8 cellular contexts compared by ENCODE assay signal in genomic region chr15:77083381-77084160, GRCh38. TPM values are rescaled to one million over a fixed set of nuclear protein-coding genes. Genes with fewer than 3 reads are reported as not detected.
DNase-seq lines count a peak whose midpoint lies in the region; ATAC-seq, FAIRE-seq and TF ChIP-seq lines count a peak whose summit lies in the region.

No MANE protein-coding gene starts in this region.

- FAIRE-seq in A549 (lab: Jason Lieb, UNC) = no peak

- H4K12ac ChIP-seq in trophoblast cell (ENCODE audit: low read depth, low read length) = no peak overlapping the region

- ATAC-seq in A549 (peak; percentile 95 to 99), GM19328 (IDR thresholded peaks at IDR 0.05; ENCODE audit: unreplicated experiment) (peak; percentile 81), RWPE2 (ENCODE audit: low read depth) (peak; percentile 87), heart left ventricle (peak; percentile 98 to 99 (median 99)), upper lobe of right lung (peak; percentile 99)
- peak; percentile 91 for ATAC-seq in activated naive CD4-positive, alpha-beta T cell treated with anti-CD3 and anti-CD28 coated beads, Interleukin-2, amount 50 U/mL, for 72 hours

- DNase-seq in A549 (ENCODE audit: low read depth in 1 of 2, low spot score in 1 of 2) = peak; percentile 82 to 85
- DNase-seq in HuH-7 (ENCODE audit: low spot score) = peak; percentile 95
- no peak for DNase-seq in RWPE2 (ENCODE audit: low spot score)
- DNase-seq in activated naive CD4-positive, alpha-beta T cell treated with anti-CD3 and anti-CD28 coated beads, Interleukin-2, amount 50 U/mL, for 72 hours (ENCODE audit: low spot score in 2 of 2) = peak in 1 of 2 donors; percentile 38
- DNase-seq in heart left ventricle = peak; percentile 82 to 93 (median 87)
- DNase-seq in trophoblast cell = peak; percentile 34 to 67
- DNase-seq in upper lobe of right lung = peak; percentile 92

- peak; percentile 27; the same call in 1 of the 2 replicates for TF ChIP-seq POLR2A in A549 (IDR thresholded peaks at IDR 0.05; ENCODE audit: low read length)
- no peak for TF ChIP-seq POLR2A in heart left ventricle (IDR thresholded peaks at IDR 0.05)

- WGBS in A549 (ENCODE audit: missing lambda C conversion rate) = 49% methylated on average over 21 of the region's 21 CpGs
- WGBS in heart left ventricle, 4 donors = 14 to 20% (median 16%) methylated on average over 21 of the region's 21 CpGs
- no CpG with 5 or more reads among the region's 21 CpGs for WGBS in trophoblast cell (ENCODE audit: extremely low coverage, insufficient coverage, insufficient read length)

- H3K9me3 ChIP-seq in A549 (no peaks in the 10 kb centered on the region), RWPE2 (ENCODE audit: severe bottlenecking) (no peaks in the 10 kb centered on the region), heart left ventricle (no peaks in the 10 kb centered on the region), trophoblast cell (ENCODE audit: insufficient read depth, low read depth, low read length) (no peaks in the 10 kb centered on the region), upper lobe of right lung (no peaks in the 10 kb centered on the region)

- no peak overlapping the region for H2BK5ac ChIP-seq in trophoblast cell (ENCODE audit: low read depth, low read length, poor library complexity)

- no peak overlapping the region for H2BK12ac ChIP-seq in trophoblast cell (ENCODE audit: low read length)

- TF ChIP-seq EP300 in A549 (IDR thresholded peaks at IDR 0.05) = no peak

- H3K4me1 ChIP-seq in A549 (no peaks in the 10 kb centered on the region), RWPE2 (ENCODE audit: insufficient read depth, poor library complexity, severe bottlenecking) (no peaks in the 10 kb centered on the region), heart left ventricle (peaks cover 0 to 12% (median 8%) of the 10 kb centered on the region in 12 donors), trophoblast cell (ENCODE audit: control insufficient read depth in 1 of 2, insufficient read depth in 2 of 2, low read length in 2 of 2) (no peaks in the 10 kb centered on the region), upper lobe of right lung (peaks cover 8% of the 10 kb centered on the region)

- no peak overlapping the region for H4K91ac ChIP-seq in trophoblast cell (ENCODE audit: low read depth, low read length)

- H3K36me3 ChIP-seq in RWPE2 (ENCODE audit: low read depth) (no peaks in the 10 kb centered on the region), heart left ventricle (no peaks in the 10 kb centered on the region), trophoblast cell (ENCODE audit: control insufficient read depth in 1 of 2, insufficient read depth in 2 of 2, low read length in 2 of 2) (no peaks in the 10 kb centered on the region), upper lobe of right lung (no peaks in the 10 kb centered on the region)

- no peak overlapping the region for H4K8ac ChIP-seq in trophoblast cell (ENCODE audit: low read depth, low read length)

- H3K4me2 ChIP-seq in A549 (peak overlapping the region; percentile 65), trophoblast cell (ENCODE audit: low read length) (peak overlapping the region; percentile 47)

- H3K4me3 ChIP-seq in A549 (peak overlapping the region; percentile 29; the same call in 2 of the 3 replicates), RWPE2 (ENCODE audit: severe bottlenecking) (no peak overlapping the region), heart left ventricle (peak overlapping the region in 11 of 12 donors; percentile 4 to 52 (median 33)), trophoblast cell (ENCODE audit: low read depth, low read length) (no peak overlapping the region), upper lobe of right lung (peak overlapping the region; percentile 42)

- H3K23ac ChIP-seq in trophoblast cell (ENCODE audit: low read length) = no peak overlapping the region

- H3K9ac ChIP-seq in trophoblast cell (ENCODE audit: low read length) = no peak overlapping the region

- H3K27me3 ChIP-seq in RWPE2 (ENCODE audit: insufficient read depth, poor library complexity, severe bottlenecking) = no peaks in the 10 kb centered on the region
- H3K27me3 ChIP-seq in heart left ventricle = no peaks in the 10 kb centered on the region
- no peaks in the 10 kb centered on the region for H3K27me3 ChIP-seq in trophoblast cell (ENCODE audit: insufficient read depth, low read length)
- H3K27me3 ChIP-seq in upper lobe of right lung = no peaks in the 10 kb centered on the region

- H3K79me2 ChIP-seq in trophoblast cell (ENCODE audit: control insufficient read depth, insufficient read depth, low read length, poor library complexity) = no peaks in the 10 kb centered on the region

- no peak overlapping the region for H2AK5ac ChIP-seq in trophoblast cell (ENCODE audit: low read length)

- POLR2A ChIA-PET in A549 (lab: Yijun Ruan, JAX) = no interaction called here

- H3K14ac ChIP-seq in trophoblast cell (ENCODE audit: low read length) = no peak overlapping the region

- H3K36me3 Mint-ChIP-seq in activated naive CD4-positive, alpha-beta T cell treated with anti-CD3 and anti-CD28 coated beads, Interleukin-2, amount 50 U/mL, for 72 hours = no peaks in the 10 kb centered on the region

- no peaks in the 10 kb centered on the region for H3K79me1 ChIP-seq in trophoblast cell (ENCODE audit: low read length)

- H3K27ac Mint-ChIP-seq in activated naive CD4-positive, alpha-beta T cell treated with anti-CD3 and anti-CD28 coated beads, Interleukin-2, amount 50 U/mL, for 72 hours = peak overlapping the region in 1 of 2 donors; percentile 29

- H2AFZ ChIP-seq in trophoblast cell (ENCODE audit: insufficient read depth, low read length, poor library complexity) = peak overlapping the region; percentile 57

- CTCF ChIA-PET in A549 (lab: Yijun Ruan, JAX) = interaction anchor here (0.6 kb wide), 1 partner anchor 18 kb away, joined by 4 read pairs; no protein-coding TSS in a partner anchor

- H3K18ac ChIP-seq in trophoblast cell (ENCODE audit: low read length) = no peak overlapping the region

- TF ChIP-seq RAD21 in A549 (conservative IDR thresholded peaks at IDR 0.05 in 1 of 2, IDR thresholded peaks at IDR 0.05 in 1 of 2) = no peak

- no peak overlapping the region for H3K4ac ChIP-seq in trophoblast cell (ENCODE audit: low read depth, low read length)

- H3K27ac ChIP-seq in A549 (0 out of 6 replicates have a peak overlapping the region, but pooled peaks have one; percentile 13 to 29), RWPE2 (ENCODE audit: poor library complexity, severe bottlenecking) (no peak overlapping the region), heart left ventricle (peak overlapping the region in 11 of 12 donors; percentile 2 to 58 (median 40)), trophoblast cell (ENCODE audit: low read depth, low read length) (no peak overlapping the region), upper lobe of right lung (no peak overlapping the region)

- no peak overlapping the region for H2BK120ac ChIP-seq in trophoblast cell (ENCODE audit: insufficient read depth, low read length, poor library complexity)

- H3K9me3 Mint-ChIP-seq in activated naive CD4-positive, alpha-beta T cell treated with anti-CD3 and anti-CD28 coated beads, Interleukin-2, amount 50 U/mL, for 72 hours = peaks cover 0 to 4% of the 10 kb centered on the region in 2 donors

- TF ChIP-seq CTCF in A549 (IDR thresholded peaks at IDR 0.05) (no peak), RWPE2 (IDR thresholded peaks at IDR 0.05; ENCODE audit: poor library complexity, severe bottlenecking) (no peak), heart left ventricle (IDR thresholded peaks at IDR 0.05) (no peak), upper lobe of right lung (IDR thresholded peaks at IDR 0.05) (no peak)

- intact Hi-C loops in heart left ventricle (cut with DNase I) = no loop called here
- intact Hi-C loops in upper lobe of right lung (cut with DNase I) = no loop called here

TF ChIP-seq in A549, 52 proteins besides CTCF, POLR2A, EP300 and RAD21 (continues in another document):
- no peak for TF ChIP-seq E2F6 (IDR thresholded peaks at IDR 0.05; ENCODE audit: borderline replicate concordance, low read depth)
- no peak for TF ChIP-seq POLR2AphosphoS2 (conservative IDR thresholded peaks at IDR 0.05; ENCODE audit: low read length)
- no peak for TF ChIP-seq KDM1A (IDR thresholded peaks at IDR 0.05; ENCODE audit: low read depth)
- TF ChIP-seq CBX2 (IDR thresholded peaks at IDR 0.05; ENCODE audit: borderline replicate concordance, low read depth) = no peak
- TF ChIP-seq PBX3 (IDR thresholded peaks at IDR 0.05) = no peak
- peak; percentile 53 for TF ChIP-seq USF2 (IDR thresholded peaks at IDR 0.05)

RNA-seq across cellular contexts. Expression of gene TSPAN3, which starts 12.7 kb away (rescaled TPM):
- polyA plus RNA-seq in A549 (2011; rRNA removed) (636 and 680 TPM in 2 replicates), A549 (2017; fragmentation: RNase III; extraction: RNeasy Plus Mini Kit Qiagen cat#74134 plus additional on column Dnase treatment) (299 to 362 TPM (median 352 TPM) in 3 replicates), heart left ventricle (100 to 1,000 TPM in 1 of 2 donors, 10 to 100 TPM in 1; 58.1 to 247 TPM)
- 274 and 327 TPM in 2 replicates for polyA plus RNA-seq in A549 (2012; cell fraction: cytosol; rRNA removed)
- polyA plus RNA-seq in A549 (2012; cell fraction: nucleus; rRNA removed) = 188 and 204 TPM in 2 replicates
- 343 and 403 TPM in 2 replicates for polyA minus RNA-seq in A549 (2011; rRNA and poly(A)+ RNA removed)
- 10 to 100 TPM in 1 of 2 donors, 1 to 10 TPM in 1; 6.9 to 27.1 TPM for total RNA-seq in activated naive CD4-positive, alpha-beta T cell treated with anti-CD3 and anti-CD28 coated beads, Interleukin-2, amount 50 U/mL, for 72 hours
- total RNA-seq in heart left ventricle (100 to 1,000 TPM in 8 of 9 donors, 10 to 100 TPM in 1; 90.4 to 218 (median 133) TPM), upper lobe of right lung (359 TPM)
- polyA plus RNA-seq in trophoblast cell (2013) = 93.4 and 95.8 TPM in 2 replicates

Comparison
In these comparisons a context has a peak if more than half of its experiments do, and no peak if none do; other contexts are left out.
1. H3K27ac ChIP-seq: peak in A549 (2 of 2) and heart left ventricle (11 of 12); none in RWPE2 (single experiment), trophoblast cell (single experiment) and upper lobe of right lung (single experiment).
2. H3K4me3 ChIP-seq: peak in A549 (single experiment), heart left ventricle (11 of 12) and upper lobe of right lung (single experiment); none in RWPE2 (single experiment) and trophoblast cell (single experiment).
3. Peak in every context shown above with its lines, with median percentiles within 50 percentile points of each other: ATAC-seq.